ENCODE assay signal across 9 cellular contexts in genomic region chr20:871948-872347, GRCh38. TPM values are rescaled to one million over a fixed set of nuclear protein-coding genes. Genes with fewer than 3 reads are reported as not detected.
"Had no signal": no experiment of that assay in that cellular context is flagged by ENCODE, and none has a peak within 500 bp of the region (broad histone marks: within the 10 kb centered on the region; RNA-seq: fewer than 3 reads in every experiment).

No MANE protein-coding gene starts in this region.

- DNase-seq: GDM1, GF-D8 had no signal

- ATAC-seq: GM12878 had no signal

- FAIRE-seq: G401.6, GM12878, GM12891, GM12892, GM18507, GM19239 had no signal

- H3K4me3 ChIP-seq: GM12878 had no signal

RNA-seq across cellular contexts. Expression of gene ANGPT4, which starts 44.2 kb away (rescaled TPM):
- total RNA-seq: G401, GM12878 had no signal
